ENCODE assay signal across 8 cellular contexts in genomic region chr9:70411141-70411929, GRCh38. TPM values are rescaled to one million over a fixed set of nuclear protein-coding genes. Genes with fewer than 3 reads are reported as not detected.
DNase-seq lines count a peak whose midpoint lies in the region; ATAC-seq and TF ChIP-seq lines count a peak whose summit lies in the region.

No MANE protein-coding gene starts in this region.

- H3K27me3 ChIP-seq in KMS-11 (ENCODE audit: insufficient read depth, low read depth), result no peaks in the 10 kb centered on the region
- no peaks in the 10 kb centered on the region for H3K27me3 ChIP-seq in upper lobe of left lung

- WGBS in upper lobe of left lung, 2 donors, result 13 to 17% methylated on average over 12 to 15 of the region's 15 CpGs

- DNase-seq in AG10803 (ENCODE audit: low read depth), result peak; percentile 84
- DNase-seq in activated T-cell treated with anti-CD3 and anti-CD28 coated beads, Interleukin-2, amount 50 U/mL, for 1 hour, result peak; percentile 55
- DNase-seq in fibroblast of peridontal ligament (ENCODE audit: extremely low read depth), result peak; percentile 83
- DNase-seq in natural killer cell treated with Interleukin-12 subunit alpha and Interleukin-12 subunit beta and Interleukin-15 and Interleukin-18, amount 100 ng/mL, for 72 hours (ENCODE audit: low spot score), result peak; percentile 61
- peak in 1 of 2 donors; percentile 73 for DNase-seq in upper lobe of left lung

- H3K4me2 ChIP-seq in KMS-11, result peak overlapping the region; percentile 96

- peak overlapping the region; percentile 96 to 99 for H3K27ac Mint-ChIP-seq in natural killer cell treated with Interleukin-12 subunit alpha and Interleukin-12 subunit beta and Interleukin-15 and Interleukin-18, amount 100 ng/mL, for 72 hours

- H3K4me1 Mint-ChIP-seq in natural killer cell treated with Interleukin-12 subunit alpha and Interleukin-12 subunit beta and Interleukin-15 and Interleukin-18, amount 100 ng/mL, for 72 hours (ENCODE audit: low read depth in 2 of 2), result peaks cover 48 to 63% of the 10 kb centered on the region in 2 donors

- H3K4me3 Mint-ChIP-seq in natural killer cell treated with Interleukin-12 subunit alpha and Interleukin-12 subunit beta and Interleukin-15 and Interleukin-18, amount 100 ng/mL, for 72 hours, result peak overlapping the region; percentile 85

- H3K9me3 Mint-ChIP-seq in natural killer cell treated with Interleukin-12 subunit alpha and Interleukin-12 subunit beta and Interleukin-15 and Interleukin-18, amount 100 ng/mL, for 72 hours, result no peaks in the 10 kb centered on the region

- peak in 1 of 4 donors; percentile 54 for TF ChIP-seq EP300 in upper lobe of left lung (IDR thresholded peaks at IDR 0.05)

- H3K4me3 ChIP-seq in AG10803 (ENCODE audit: low read length) (peak overlapping the region; percentile 99), KMS-11 (IDR thresholded peaks at IDR 0.05; ENCODE audit: insufficient read depth, low read depth, low read length) (no peak overlapping the region), upper lobe of left lung (peak overlapping the region; percentile 58 to 83 (median 75))

- no peaks in the 10 kb centered on the region for H3K36me3 ChIP-seq in KMS-11 (ENCODE audit: insufficient read depth)
- H3K36me3 ChIP-seq in upper lobe of left lung, result peaks cover 0 to 8% (median 1%) of the 10 kb centered on the region in 4 donors

- no peak for ATAC-seq in natural killer cell treated with Interleukin-12 subunit alpha and Interleukin-12 subunit beta and Interleukin-15 and Interleukin-18, amount 100 ng/mL, for 72 hours
- ATAC-seq in upper lobe of left lung (ENCODE audit: low FRiP score in 2 of 2) (peak; percentile 21 to 37), GM18870 (IDR thresholded peaks at IDR 0.05; ENCODE audit: unreplicated experiment) (no peak), GM21515 (IDR thresholded peaks at IDR 0.05; ENCODE audit: unreplicated experiment) (no peak)

- TF ChIP-seq POLR2A in upper lobe of left lung (IDR thresholded peaks at IDR 0.05), result peak in 3 of 4 donors; percentile 33 to 51 (median 50)

- peak overlapping the region; percentile 67 for H2AFZ ChIP-seq in KMS-11 (ENCODE audit: low read depth)

- peaks cover 53% of the 10 kb centered on the region for H3K79me2 ChIP-seq in KMS-11 (ENCODE audit: insufficient read depth, low read depth)

- H3K9ac ChIP-seq in KMS-11, result peak overlapping the region; percentile 81

- H3K9me3 ChIP-seq in upper lobe of left lung, result no peaks in the 10 kb centered on the region

- TF ChIP-seq CTCF in AG10803 (conservative IDR thresholded peaks at IDR 0.05; ENCODE audit: low read length), result no peak
- TF ChIP-seq CTCF in KMS-11 (conservative IDR thresholded peaks at IDR 0.05; ENCODE audit: low read depth, low read length), result no peak
- no peak for TF ChIP-seq CTCF in upper lobe of left lung (IDR thresholded peaks at IDR 0.05)

- H3K4me1 ChIP-seq in KMS-11 (ENCODE audit: low read depth, poor library complexity, severe bottlenecking) (peaks cover 46% of the 10 kb centered on the region), upper lobe of left lung (peaks cover 44 to 56% (median 49%) of the 10 kb centered on the region in 4 donors)

- no peaks in the 10 kb centered on the region for H3K27me3 Mint-ChIP-seq in natural killer cell treated with Interleukin-12 subunit alpha and Interleukin-12 subunit beta and Interleukin-15 and Interleukin-18, amount 100 ng/mL, for 72 hours

- H3K36me3 Mint-ChIP-seq in natural killer cell treated with Interleukin-12 subunit alpha and Interleukin-12 subunit beta and Interleukin-15 and Interleukin-18, amount 100 ng/mL, for 72 hours, result no peaks in the 10 kb centered on the region

- peak overlapping the region; percentile 89 for H3K27ac ChIP-seq in KMS-11
- peak overlapping the region; percentile 99 to 100 (median 100) for H3K27ac ChIP-seq in upper lobe of left lung

- no peaks in the 10 kb centered on the region for H4K20me1 ChIP-seq in KMS-11 (ENCODE audit: insufficient read depth)

RNA-seq across cellular contexts. Expression of gene KLF9, which starts 3.1 kb away (rescaled TPM):
- 1 to 10 TPM; 3.3 to 4.0 TPM for total RNA-seq in natural killer cell treated with Interleukin-12 subunit alpha and Interleukin-12 subunit beta and Interleukin-15 and Interleukin-18, amount 100 ng/mL, for 72 hours
- total RNA-seq in upper lobe of left lung, result 100 to 1,000 TPM in 2 of 6 donors, 10 to 100 TPM in 4; 51.8 to 135 (median 83.5) TPM

Comparison
In these comparisons a context has a peak if more than half of its experiments do, and no peak if none do; other contexts are left out.
1. ATAC-seq: peak in upper lobe of left lung (2 of 2); none in natural killer cell treated with Interleukin-12 subunit alpha and Interleukin-12 subunit beta and Interleukin-15 and Interleukin-18, amount 100 ng/mL, for 72 hours (0 of 2), GM18870 (single experiment) and GM21515 (single experiment).
2. RNA of gene KLF9, which starts 3.1 kb away (total RNA-seq): 51.8 to 135 TPM in upper lobe of left lung; 3.3 to 4.0 TPM in natural killer cell treated with Interleukin-12 subunit alpha and Interleukin-12 subunit beta and Interleukin-15 and Interleukin-18, amount 100 ng/mL, for 72 hours; every median in the first group is over 10 times any median in the second.